ENCODE assay signal across 8 cellular contexts in genomic region chr22:38069372-38070249, GRCh38. TPM values are rescaled to one million over a fixed set of nuclear protein-coding genes. Genes with fewer than 3 reads are reported as not detected.
A peak's percentile ranks its signal among the peaks of the same experiment; 100 is the strongest.
DNase-seq lines count a peak whose midpoint lies in the region; ATAC-seq and TF ChIP-seq lines count a peak whose summit lies in the region.

No MANE protein-coding gene starts in this region.

- no peak overlapping the region for H4K91ac ChIP-seq in neuronal stem cell (ENCODE audit: low read depth, low read length, poor library complexity)

- no peak for ATAC-seq in GM21360 (IDR thresholded peaks at IDR 0.05; ENCODE audit: unreplicated experiment)

- no peaks in the 10 kb centered on the region for H3K9me3 ChIP-seq in BLaER1 treated with 17β-estradiol and CSF1 and Interleukin-3, amounts not matched to agents 10 nM and 100 nM (replicated peaks in 1 of 11)
- no peaks in the 10 kb centered on the region for H3K9me3 ChIP-seq in neuronal stem cell (replicated peaks in 1 of 2; ENCODE audit: control insufficient read depth in 2 of 2, insufficient read depth in 1 of 2, low read depth in 1 of 2, low read length in 2 of 2)

- H2BK120ac ChIP-seq in neuronal stem cell (ENCODE audit: low read depth, low read length), result no peak overlapping the region

- peak overlapping the region in 8 of 10 experiments; percentile 39 to 64 (median 56); a peak in 15 of 20 replicates for H3K4me3 ChIP-seq in BLaER1 treated with 17β-estradiol and CSF1 and Interleukin-3, amounts not matched to agents 10 nM and 100 nM
- no peak overlapping the region for H3K4me3 ChIP-seq in epithelial cell of proximal tubule (ENCODE audit: low read depth, low read length)
- no peak overlapping the region for H3K4me3 ChIP-seq in neuronal stem cell (ENCODE audit: low read length in 2 of 2)

- peak overlapping the region; percentile 77 for H3K18ac ChIP-seq in neuronal stem cell (ENCODE audit: low read length)

- H3K9me3 Mint-ChIP-seq in mesothelial cell of epicardium, result no peaks in the 10 kb centered on the region

- peak overlapping the region; percentile 59 for H4K8ac ChIP-seq in neuronal stem cell (ENCODE audit: low read depth, low read length)

- H3K27me3 ChIP-seq in BLaER1 treated with 17β-estradiol and CSF1 and Interleukin-3, amounts not matched to agents 10 nM and 100 nM, result peaks cover 0 to 18% (median 0%) of the 10 kb centered on the region in 11 experiments; a peak in 1 of 22 replicates
- H3K27me3 ChIP-seq in neuronal stem cell (ENCODE audit: control insufficient read depth in 3 of 3, insufficient read depth in 3 of 3, low read depth in 1 of 3, low read length in 3 of 3), result no peaks in the 10 kb centered on the region

- no peak overlapping the region for H3K4me3 Mint-ChIP-seq in mesothelial cell of epicardium

- H3K36me3 Mint-ChIP-seq in mesothelial cell of epicardium, result peaks cover 25% of the 10 kb centered on the region

- no CpG with 5 or more reads among the region's 21 CpGs for WGBS in neuronal stem cell (ENCODE audit: extremely low coverage in 2 of 2, insufficient read length in 2 of 2, insufficient replicate concordance in 1 of 2), 2 donors

- peaks cover 1% of the 10 kb centered on the region for H3K79me1 ChIP-seq in neuronal stem cell (ENCODE audit: low read depth, low read length)

- peak overlapping the region; percentile 73 to 100 (median 95) for H3K4me2 ChIP-seq in BLaER1 treated with 17β-estradiol and CSF1 and Interleukin-3, amounts not matched to agents 10 nM and 100 nM
- H3K4me2 ChIP-seq in neuronal stem cell (ENCODE audit: insufficient read depth, low read length, poor library complexity, severe bottlenecking), result no peak overlapping the region

- peaks cover 48 to 98% (median 90%) of the 10 kb centered on the region in 10 experiments for H3K4me1 ChIP-seq in BLaER1 treated with 17β-estradiol and CSF1 and Interleukin-3, amounts not matched to agents 10 nM and 100 nM
- peaks cover 6 to 9% of the 10 kb centered on the region in 2 donors for H3K4me1 ChIP-seq in neuronal stem cell (ENCODE audit: control insufficient read depth in 2 of 2, insufficient read depth in 1 of 2, low read depth in 1 of 2, low read length in 2 of 2)

- H2AK5ac ChIP-seq in neuronal stem cell (ENCODE audit: low read depth, low read length), result peak overlapping the region; percentile 92

- peak overlapping the region; percentile 15 to 86 (median 75); a peak in 20 of 22 replicates for H3K27ac ChIP-seq in BLaER1 treated with 17β-estradiol and CSF1 and Interleukin-3, amounts not matched to agents 10 nM and 100 nM
- peak overlapping the region; percentile 17 for H3K27ac ChIP-seq in neuronal stem cell (replicated peaks; ENCODE audit: low read length)

- H3K14ac ChIP-seq in neuronal stem cell (ENCODE audit: low read length), result no peak overlapping the region

- no peaks in the 10 kb centered on the region for H3K27me3 Mint-ChIP-seq in mesothelial cell of epicardium (ENCODE audit: low read depth)

- H3K4me1 Mint-ChIP-seq in mesothelial cell of epicardium, result no peaks in the 10 kb centered on the region

- H2BK15ac ChIP-seq in neuronal stem cell (ENCODE audit: low read length), result peak overlapping the region; percentile 24

- H3K9ac ChIP-seq in BLaER1 treated with 17β-estradiol and CSF1 and Interleukin-3, amounts not matched to agents 10 nM and 100 nM, result peak overlapping the region; percentile 42 to 86 (median 75); a peak in 18 of 22 replicates
- H3K9ac ChIP-seq in neuronal stem cell (ENCODE audit: low read depth, low read length, poor library complexity), result peak overlapping the region; percentile 9

- TF ChIP-seq CTCF in epithelial cell of proximal tubule (conservative IDR thresholded peaks at IDR 0.05; ENCODE audit: low read depth, low read length), result peak; percentile 33
- TF ChIP-seq CTCF in mesothelial cell of epicardium (IDR thresholded peaks at IDR 0.05; ENCODE audit: unreplicated experiment), result no peak

- no peak overlapping the region for H2AFZ ChIP-seq in neuronal stem cell (ENCODE audit: low read length)

- DNase-seq in NCI-H82 treated with DMSO at 0.1 percent for 48 hours (lab: John Stamatoyannopoulos, UW; ENCODE audit: unreplicated experiment) (peak; percentile 5), epithelial cell of proximal tubule (ENCODE audit: low read depth) (no peak), neuronal stem cell (ENCODE audit: low spot score) (no peak), mesothelial cell of epicardium (ENCODE audit: low spot score in 2 of 2, unreplicated experiment in 2 of 2) (no peak), NCI-H1048 (lab: John Stamatoyannopoulos, UW) (no peak), NCI-H2107 (lab: John Stamatoyannopoulos, UW) (no peak)

- H3K36me3 ChIP-seq in BLaER1 treated with 17β-estradiol and CSF1 and Interleukin-3, amounts not matched to agents 10 nM and 100 nM, result peaks cover 0 to 11% (median 0%) of the 10 kb centered on the region in 11 experiments; a peak in 3 of 22 replicates
- peaks cover 26 to 60% of the 10 kb centered on the region in 2 donors for H3K36me3 ChIP-seq in neuronal stem cell (replicated peaks in 1 of 2; ENCODE audit: control insufficient read depth in 2 of 2, insufficient read depth in 2 of 2, low read length in 2 of 2)

- H4K20me1 ChIP-seq in BLaER1 treated with 17β-estradiol and CSF1 and Interleukin-3, amounts not matched to agents 10 nM and 100 nM, result no peaks in the 10 kb centered on the region

- no peak overlapping the region for H3K4ac ChIP-seq in neuronal stem cell (ENCODE audit: low read length)

- no peak overlapping the region for H2BK12ac ChIP-seq in neuronal stem cell (ENCODE audit: low read length)

- H3K23ac ChIP-seq in neuronal stem cell (ENCODE audit: low read depth, low read length, poor library complexity), result peak overlapping the region; percentile 68

- peak overlapping the region; percentile 32 for H2BK5ac ChIP-seq in neuronal stem cell (ENCODE audit: low read length)

- H3K27ac Mint-ChIP-seq in mesothelial cell of epicardium, result no peak overlapping the region

RNA-seq across cellular contexts. Expression of gene PICK1, which starts 12.4 kb away (rescaled TPM):
- total RNA-seq in epithelial cell of proximal tubule, result 38.7 and 55.5 TPM in 2 replicates
- 8.4 TPM for polyA plus RNA-seq in neuronal stem cell (2013, experiment 1 of 2)
- 8.2 TPM for polyA plus RNA-seq in neuronal stem cell (2013, experiment 2 of 2)
- total RNA-seq in mesothelial cell of epicardium, result 69.3 to 75.6 TPM (median 74.3 TPM) in 3 replicates

RNA-seq across cellular contexts. Expression of gene SLC16A8, which starts 14.4 kb away (rescaled TPM):
- 0.06 and 0.65 TPM in 2 replicates for total RNA-seq in epithelial cell of proximal tubule
- 1.3 TPM for polyA plus RNA-seq in neuronal stem cell (2013, experiment 1 of 2)
- 0.91 TPM for polyA plus RNA-seq in neuronal stem cell (2013, experiment 2 of 2)
- 0.14 to 0.60 TPM (median 0.18 TPM) in 3 replicates for total RNA-seq in mesothelial cell of epicardium

RNA-seq across cellular contexts. Expression of gene BAIAP2L2, which starts 40.9 kb away (rescaled TPM):
- total RNA-seq in epithelial cell of proximal tubule, result 5.4 and 6.5 TPM in 2 replicates
- polyA plus RNA-seq in neuronal stem cell (2013, experiment 1 of 2), result 4.8 TPM
- 4.5 TPM for polyA plus RNA-seq in neuronal stem cell (2013, experiment 2 of 2)
- 1.6 to 1.9 TPM (median 1.7 TPM) in 3 replicates for total RNA-seq in mesothelial cell of epicardium

Comparison
In these comparisons a context has a peak if more than half of its experiments do, and no peak if none do; other contexts are left out.
1. H3K4me3 ChIP-seq: peak in BLaER1 treated with 17β-estradiol and CSF1 and Interleukin-3, amounts not matched to agents 10 nM and 100 nM (8 of 10); none in epithelial cell of proximal tubule (single experiment) and neuronal stem cell (0 of 2).